23 cellular contexts compared by ENCODE assay signal in the genomic region with DNA sequence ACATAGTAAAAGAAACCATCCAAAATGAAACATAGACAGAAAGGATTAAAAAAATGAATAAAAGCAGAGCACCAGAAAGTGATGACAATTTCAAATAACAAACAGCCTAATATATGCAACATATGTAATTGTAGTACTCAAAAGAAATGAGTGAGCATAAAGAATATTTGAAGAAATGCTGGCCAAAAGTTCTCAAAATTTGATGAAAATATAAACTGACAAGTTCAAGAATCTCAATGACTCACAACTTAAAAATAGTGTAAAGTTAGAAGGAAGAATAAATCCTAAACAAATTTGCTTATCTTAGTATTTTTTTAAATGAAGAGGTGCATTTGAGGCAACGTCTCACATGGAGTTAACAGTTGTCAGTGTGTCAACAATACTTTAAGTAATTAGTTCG.
DNase-seq lines count a peak whose midpoint lies in the region; ATAC-seq, FAIRE-seq and TF ChIP-seq lines count a peak whose summit lies in the region.
"Had no signal": no experiment of that assay in that cellular context is flagged by ENCODE, and none has a peak within 500 bp of the region (broad histone marks: within the 10 kb centered on the region; RNA-seq: fewer than 3 reads in every experiment).

No MANE protein-coding gene starts in this region.

- TF ChIP-seq CTCF in pancreas (IDR thresholded peaks at IDR 0.05) = no peak

- H3K4me3 ChIP-seq in GM23248 (no peak overlapping the region), adipocyte (ENCODE audit: low read length) (no peak overlapping the region), pancreas (no peak overlapping the region)
- H3K4me3 ChIP-seq: BLaER1, HAP-1 had no signal

- H2AFZ ChIP-seq in GM23248 = peak overlapping the region; percentile 36; the same call in 1 of the 2 replicates

- H3K27me3 ChIP-seq in GM23248 (replicated peaks; ENCODE audit: insufficient read depth) (no peaks in the 10 kb centered on the region), adipocyte (replicated peaks; ENCODE audit: control insufficient read depth, insufficient read depth, low read length) (no peaks in the 10 kb centered on the region), pancreas (no peaks in the 10 kb centered on the region)
- H3K27me3 ChIP-seq: BLaER1 had no signal

- H3F3A ChIP-seq in GM23248 (ENCODE audit: insufficient read depth) = no peaks in the 10 kb centered on the region

- H3K4me1 ChIP-seq in GM23248 (ENCODE audit: insufficient read depth) = peaks cover 5% of the 10 kb centered on the region; the same call in 1 of the 2 replicates
- H3K4me1 ChIP-seq in adipocyte (ENCODE audit: control insufficient read depth, insufficient read depth, low read length) = no peaks in the 10 kb centered on the region
- no peaks in the 10 kb centered on the region for H3K4me1 ChIP-seq in pancreas
- H3K4me1 ChIP-seq: BLaER1, Caco-2, HAP-1 had no signal

- no peak overlapping the region for H3K9ac ChIP-seq in GM23248
- H3K9ac ChIP-seq in adipocyte (ENCODE audit: low read length) = no peak overlapping the region
- H3K9ac ChIP-seq: BLaER1 had no signal

- no peaks in the 10 kb centered on the region for H3K36me3 ChIP-seq in GM23248 (ENCODE audit: low read depth)
- H3K36me3 ChIP-seq in adipocyte (ENCODE audit: control insufficient read depth, insufficient read depth, low read length, severe bottlenecking) = no peaks in the 10 kb centered on the region
- H3K36me3 ChIP-seq in pancreas = no peaks in the 10 kb centered on the region
- H3K36me3 ChIP-seq: BLaER1, HAP-1 had no signal

- WGBS in GM23248 (ENCODE audit: low coverage in 1 of 2, low lambda C conversion rate in 2 of 2, missing lambda C conversion rate in 2 of 2), 2 experiments = 22 to 24% methylated on average over 2 of the region's 2 CpGs
- WGBS in pancreas, 2 donors = 38 to 54% methylated on average over 2 of the region's 2 CpGs

- ATAC-seq in pancreas (no peak), HG03460 (IDR thresholded peaks at IDR 0.05; ENCODE audit: unreplicated experiment) (no peak)
- ATAC-seq: CD8-positive, alpha-beta T cell had no signal

- intact Hi-C loops in pancreas (cut with DNase I) = no loop called here

- H3K27ac ChIP-seq in GM23248 = no peak overlapping the region
- no peak overlapping the region for H3K27ac ChIP-seq in pancreas
- H3K27ac ChIP-seq: BLaER1, C4-2B had no signal

- in situ Hi-C loops in GM23248 (cut with MboI) = loop anchor here (25.0 kb wide), 1 partner anchor 424 kb away; no protein-coding TSS in a partner anchor

- DNase-seq in GM23248 = no peak
- peak; percentile 70 for DNase-seq in adipocyte (ENCODE audit: low read depth)
- no peak for DNase-seq in pancreas
- DNase-seq in germinal center (ENCODE audit: low spot score) = no peak
- DNase-seq in AML-193 (lab: John Stamatoyannopoulos, UW) = no peak
- DNase-seq in DMS53 treated with DMSO at 0.1 percent for 48 hours (lab: John Stamatoyannopoulos, UW; ENCODE audit: unreplicated experiment) = no peak
- DNase-seq: 8988T; Caco-2; CD4-positive, CD25-positive, alpha-beta regulatory T cell; CD8-positive, alpha-beta T cell; DMS 273 treated with DMSO at 0.1 percent for 48 hours; DMS79 treated with DMSO at 0.1 percent for 48 hours; GF-D8; GOT3; HFFc6 had no signal

- no peaks in the 10 kb centered on the region for H3K9me3 ChIP-seq in GM23248 (ENCODE audit: low read depth)
- H3K9me3 ChIP-seq in adipocyte (ENCODE audit: control insufficient read depth, low read length) = no peaks in the 10 kb centered on the region
- H3K9me3 ChIP-seq in pancreas = no peaks in the 10 kb centered on the region
- H3K9me3 ChIP-seq: BLaER1, Caco-2, HAP-1 had no signal

- no peaks in the 10 kb centered on the region for H3K9me2 ChIP-seq in GM23248 (ENCODE audit: insufficient read depth)

- no peaks in the 10 kb centered on the region for H3K79me2 ChIP-seq in GM23248 (ENCODE audit: insufficient read depth)

- peak; percentile 8 for FAIRE-seq in endometrium (lab: Jason Lieb, UNC)
- FAIRE-seq in pancreas (lab: Jason Lieb, UNC) = peak; percentile 13
- FAIRE-seq: GM12891, GM18507, H54 had no signal

- H3K4me2 ChIP-seq in GM23248 (ENCODE audit: unreplicated experiment) = no peak overlapping the region
- H3K4me2 ChIP-seq: BLaER1 had no signal

- H4K20me1 ChIP-seq in GM23248 (ENCODE audit: insufficient read depth) = no peaks in the 10 kb centered on the region
- H4K20me1 ChIP-seq: BLaER1 had no signal
